ENCODE assay signal across 1 cellular context in the genomic region with DNA sequence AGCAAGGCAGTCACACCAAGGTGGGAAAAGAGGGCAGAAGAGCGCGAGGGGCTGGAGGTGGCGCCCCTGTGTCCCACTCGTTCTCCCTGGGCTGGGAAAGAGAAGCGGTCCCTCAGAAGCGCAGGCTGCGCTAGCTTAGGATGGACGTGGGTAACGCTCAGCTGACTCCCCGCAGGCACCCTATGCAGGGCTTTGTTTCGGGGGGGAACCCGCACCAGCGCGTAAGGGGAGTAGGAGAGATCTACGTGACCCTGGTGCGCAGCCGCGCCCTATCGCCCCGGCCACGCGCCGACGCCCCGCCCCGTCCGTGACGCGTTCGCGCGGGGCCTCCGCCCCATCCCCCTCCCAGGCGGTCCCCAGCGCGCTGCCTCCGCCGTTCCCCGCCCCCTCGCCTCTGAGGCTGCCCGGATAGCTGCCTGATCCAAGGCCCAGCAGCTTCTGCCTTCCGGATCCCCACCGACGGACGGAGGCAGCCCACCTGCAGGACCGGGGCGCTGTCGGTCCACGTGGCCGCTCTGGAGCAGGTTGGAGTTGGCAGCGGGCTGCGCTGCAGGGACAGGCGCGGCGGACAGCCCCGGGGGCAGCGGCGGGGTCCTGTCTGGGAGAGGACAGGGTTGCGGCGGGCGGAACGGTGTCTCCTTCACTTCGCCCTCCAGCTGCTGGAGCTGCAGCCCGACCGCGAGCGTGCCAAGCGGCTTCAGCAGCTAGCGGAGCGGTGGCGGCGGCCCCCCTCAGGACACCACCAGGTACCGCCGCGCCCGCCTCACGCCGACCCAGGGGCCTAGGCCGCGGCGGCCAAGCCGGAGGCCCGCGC.
A peak's percentile ranks its signal among the peaks of the same experiment; 100 is the strongest.
TF ChIP-seq lines count a peak whose summit lies in the region.

TSS of gene VDAC2 (plus strand) at position 604 of the 814 bp plus-strand sequence. CDS start 363 bp downstream, outside the sequence.

TF ChIP-seq in HepG2, 621 proteins besides CTCF, POLR2A, EP300 and RAD21 (continued from another document and continues in another):
- TF ChIP-seq ZBTB40 (IDR thresholded peaks at IDR 0.05) (no peak), ZBTB40 (CRISPR knock-in tag; IDR thresholded peaks at IDR 0.05) (peak; percentile 54; the same call in 1 of the 2 replicates), ARNT2 (CRISPR knock-in tag; IDR thresholded peaks at IDR 0.05; ENCODE audit: low read depth) (peak; percentile 69; the same call in 1 of the 2 replicates), SNAPC2 (CRISPR knock-in tag; IDR thresholded peaks at IDR 0.05) (peak; percentile 59; the same call in 1 of the 2 replicates), PATZ1 (CRISPR knock-in tag; IDR thresholded peaks at IDR 0.05) (peak; percentile 57), ZNF331 (CRISPR knock-in tag; IDR thresholded peaks at IDR 0.05) (peak; percentile 74), ZNF468 (CRISPR knock-in tag; IDR thresholded peaks at IDR 0.05) (0 out of 2 replicates have a peak, but pooled peaks have one; percentile 77), ZNF563 (CRISPR knock-in tag; IDR thresholded peaks at IDR 0.05) (no peak; the same call in none of the 2 replicates), ATF7-NPFF (CRISPR knock-in tag; IDR thresholded peaks at IDR 0.05; ENCODE audit: low read depth) (peak; percentile 39; the same call in 1 of the 2 replicates), IKZF4 (CRISPR knock-in tag; IDR thresholded peaks at IDR 0.05; ENCODE audit: borderline replicate concordance, low read depth, not compliant biosample characterization) (peak; percentile 38), PHB2 (IDR thresholded peaks at IDR 0.05; ENCODE audit: partially characterized antibody) (no peak), SIN3B (IDR thresholded peaks at IDR 0.05; ENCODE audit: low read length) (no peak), ZFP36L1 (CRISPR knock-in tag; IDR thresholded peaks at IDR 0.05) (peak; percentile 73; the same call in 1 of the 2 replicates), NCOA5 (CRISPR knock-in tag; IDR thresholded peaks at IDR 0.05) (no peak), NBN (conservative IDR thresholded peaks at IDR 0.05) (no peak), RFX3 (CRISPR knock-in tag; IDR thresholded peaks at IDR 0.05) (no peak), ZKSCAN5 (CRISPR knock-in tag; IDR thresholded peaks at IDR 0.05) (no peak), ZNF564 (CRISPR knock-in tag; IDR thresholded peaks at IDR 0.05) (peak; percentile 45; the same call in 1 of the 2 replicates), SRSF4 (IDR thresholded peaks at IDR 0.05; ENCODE audit: low read depth, low read length, poor library complexity, severe bottlenecking) (no peak), ZNF572 (CRISPR knock-in tag; IDR thresholded peaks at IDR 0.05) (peak; percentile 81; the same call in 1 of the 2 replicates), PHF5A (CRISPR knock-in tag; IDR thresholded peaks at IDR 0.05; ENCODE audit: low read depth, unreplicated experiment) (peak; percentile 81), HIVEP1 (CRISPR knock-in tag; IDR thresholded peaks at IDR 0.05) (peak; percentile 64; the same call in 1 of the 2 replicates), ZSCAN25 (CRISPR knock-in tag; IDR thresholded peaks at IDR 0.05) (peak; percentile 89), TGIF2 (CRISPR knock-in tag; IDR thresholded peaks at IDR 0.05) (peak; percentile 54; the same call in 1 of the 2 replicates), ZFP41 (CRISPR knock-in tag; IDR thresholded peaks at IDR 0.05; ENCODE audit: borderline replicate concordance) (no peak), GLI4 (CRISPR knock-in tag; IDR thresholded peaks at IDR 0.05; ENCODE audit: borderline replicate concordance) (0 out of 2 replicates have a peak, but pooled peaks have one; percentile 85), PRDM10 (CRISPR knock-in tag; IDR thresholded peaks at IDR 0.05; ENCODE audit: low read depth) (0 out of 2 replicates have a peak, but pooled peaks have one; percentile 35), NFE2L1 (CRISPR knock-in tag; IDR thresholded peaks at IDR 0.05; ENCODE audit: borderline replicate concordance) (peak; percentile 15; the same call in 1 of the 2 replicates), MTA1 (CRISPR knock-in tag; IDR thresholded peaks at IDR 0.05; ENCODE audit: borderline replicate concordance) (peak; percentile 58; the same call in 1 of the 2 replicates)
- TF ChIP-seq, protein P1, sequence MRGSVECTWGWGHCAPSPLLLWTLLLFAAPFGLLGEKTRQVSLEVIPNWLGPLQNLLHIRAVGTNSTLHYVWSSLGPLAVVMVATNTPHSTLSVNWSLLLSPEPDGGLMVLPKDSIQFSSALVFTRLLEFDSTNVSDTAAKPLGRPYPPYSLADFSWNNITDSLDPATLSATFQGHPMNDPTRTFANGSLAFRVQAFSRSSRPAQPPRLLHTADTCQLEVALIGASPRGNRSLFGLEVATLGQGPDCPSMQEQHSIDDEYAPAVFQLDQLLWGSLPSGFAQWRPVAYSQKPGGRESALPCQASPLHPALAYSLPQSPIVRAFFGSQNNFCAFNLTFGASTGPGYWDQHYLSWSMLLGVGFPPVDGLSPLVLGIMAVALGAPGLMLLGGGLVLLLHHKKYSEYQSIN (CRISPR knock-in tag; IDR thresholded peaks at IDR 0.05; ENCODE audit: borderline replicate concordance): no peak
- TF ChIP-seq, protein P2, sequence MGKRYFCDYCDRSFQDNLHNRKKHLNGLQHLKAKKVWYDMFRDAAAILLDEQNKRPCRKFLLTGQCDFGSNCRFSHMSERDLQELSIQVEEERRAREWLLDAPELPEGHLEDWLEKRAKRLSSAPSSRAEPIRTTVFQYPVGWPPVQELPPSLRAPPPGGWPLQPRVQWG (CRISPR knock-in tag; IDR thresholded peaks at IDR 0.05; ENCODE audit: borderline replicate concordance, low read depth): no peak
- TF ChIP-seq, protein P3, sequence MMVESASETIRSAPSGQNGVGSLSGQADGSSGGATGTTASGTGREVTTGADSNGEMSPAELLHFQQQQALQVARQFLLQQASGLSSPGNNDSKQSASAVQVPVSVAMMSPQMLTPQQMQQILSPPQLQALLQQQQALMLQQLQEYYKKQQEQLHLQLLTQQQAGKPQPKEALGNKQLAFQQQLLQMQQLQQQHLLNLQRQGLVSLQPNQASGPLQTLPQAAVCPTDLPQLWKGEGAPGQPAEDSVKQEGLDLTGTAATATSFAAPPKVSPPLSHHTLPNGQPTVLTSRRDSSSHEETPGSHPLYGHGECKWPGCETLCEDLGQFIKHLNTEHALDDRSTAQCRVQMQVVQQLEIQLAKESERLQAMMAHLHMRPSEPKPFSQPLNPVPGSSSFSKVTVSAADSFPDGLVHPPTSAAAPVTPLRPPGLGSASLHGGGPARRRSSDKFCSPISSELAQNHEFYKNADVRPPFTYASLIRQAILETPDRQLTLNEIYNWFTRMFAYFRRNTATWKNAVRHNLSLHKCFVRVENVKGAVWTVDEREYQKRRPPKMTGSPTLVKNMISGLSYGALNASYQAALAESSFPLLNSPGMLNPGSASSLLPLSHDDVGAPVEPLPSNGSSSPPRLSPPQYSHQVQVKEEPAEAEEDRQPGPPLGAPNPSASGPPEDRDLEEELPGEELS (CRISPR knock-in tag; IDR thresholded peaks at IDR 0.05): peak; percentile 38
- TF ChIP-seq, protein P4, sequence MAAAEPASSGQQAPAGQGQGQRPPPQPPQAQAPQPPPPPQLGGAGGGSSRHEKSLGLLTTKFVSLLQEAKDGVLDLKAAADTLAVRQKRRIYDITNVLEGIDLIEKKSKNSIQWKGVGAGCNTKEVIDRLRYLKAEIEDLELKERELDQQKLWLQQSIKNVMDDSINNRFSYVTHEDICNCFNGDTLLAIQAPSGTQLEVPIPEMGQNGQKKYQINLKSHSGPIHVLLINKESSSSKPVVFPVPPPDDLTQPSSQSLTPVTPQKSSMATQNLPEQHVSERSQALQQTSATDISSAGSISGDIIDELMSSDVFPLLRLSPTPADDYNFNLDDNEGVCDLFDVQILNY (CRISPR knock-in tag; conservative IDR thresholded peaks at IDR 0.05): 0 out of 2 replicates have a peak, but pooled peaks have one; percentile 15
- TF ChIP-seq, protein P5, sequence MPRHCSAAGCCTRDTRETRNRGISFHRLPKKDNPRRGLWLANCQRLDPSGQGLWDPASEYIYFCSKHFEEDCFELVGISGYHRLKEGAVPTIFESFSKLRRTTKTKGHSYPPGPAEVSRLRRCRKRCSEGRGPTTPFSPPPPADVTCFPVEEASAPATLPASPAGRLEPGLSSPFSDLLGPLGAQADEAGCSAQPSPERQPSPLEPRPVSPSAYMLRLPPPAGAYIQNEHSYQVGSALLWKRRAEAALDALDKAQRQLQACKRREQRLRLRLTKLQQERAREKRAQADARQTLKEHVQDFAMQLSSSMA (CRISPR knock-in tag; IDR thresholded peaks at IDR 0.05): no peak
